Comparison of ENCODE assay signal across 8 cellular contexts in genomic region chr2:213284105-213285090, GRCh38.
DNase-seq lines count a peak whose midpoint lies in the region; ATAC-seq lines count a peak whose summit lies in the region.

TSS of gene SPAG16 (plus strand) at chr2:213284464.

- peaks cover 6% of the 10 kb centered on the region for H3K36me3 Mint-ChIP-seq in dendritic cell treated with granulocyte-macrophage colony-stimulating factor and Interleukin-4, amounts not matched to agents 40 ng/mL and 50 ng/mL, for 4 days (ENCODE audit: low read depth)

- intact Hi-C loops in dendritic cell treated with granulocyte-macrophage colony-stimulating factor and Interleukin-4, amounts not matched to agents 40 ng/mL and 50 ng/mL, for 4 days (cut with micrococcal nuclease), result no loop called here

- H3K36me3 ChIP-seq in ACC112 (ENCODE audit: insufficient read depth, low read length), result 0 out of 2 replicates have a peak, but pooled peaks cover 7% of the 10 kb centered on the region

- H3K27me3 Mint-ChIP-seq in dendritic cell treated with granulocyte-macrophage colony-stimulating factor and Interleukin-4, amounts not matched to agents 40 ng/mL and 50 ng/mL, for 4 days, result peaks cover 7% of the 10 kb centered on the region

- H3K27ac Mint-ChIP-seq in dendritic cell treated with granulocyte-macrophage colony-stimulating factor and Interleukin-4, amounts not matched to agents 40 ng/mL and 50 ng/mL, for 4 days, result peak within 1 kb of the TSS; percentile 75

- peak within 1 kb of the TSS; percentile 99 for H3K4me3 ChIP-seq in ACC112 (ENCODE audit: low read depth, low read length)

- no peaks in the 10 kb centered on the region for H3K27me3 ChIP-seq in ACC112 (ENCODE audit: insufficient read depth, low read length)

- H2AFZ ChIP-seq in ACC112 (ENCODE audit: low read length, unreplicated experiment), result peak within 1 kb of the TSS; percentile 95

- H3K4me1 Mint-ChIP-seq in dendritic cell treated with granulocyte-macrophage colony-stimulating factor and Interleukin-4, amounts not matched to agents 40 ng/mL and 50 ng/mL, for 4 days (ENCODE audit: low read depth), result peaks cover 16% of the 10 kb centered on the region

- peaks cover 27% of the 10 kb centered on the region for H3K4me1 ChIP-seq in ACC112 (ENCODE audit: control insufficient read depth, insufficient read depth, low read length, unreplicated experiment)

- H3K9me3 Mint-ChIP-seq in dendritic cell treated with granulocyte-macrophage colony-stimulating factor and Interleukin-4, amounts not matched to agents 40 ng/mL and 50 ng/mL, for 4 days, result no peaks in the 10 kb centered on the region

- peak within 1 kb of the TSS; percentile 85 for H3K4me3 Mint-ChIP-seq in dendritic cell treated with granulocyte-macrophage colony-stimulating factor and Interleukin-4, amounts not matched to agents 40 ng/mL and 50 ng/mL, for 4 days

- peak; percentile 99 for ATAC-seq in GM18867 (IDR thresholded peaks at IDR 0.05; ENCODE audit: unreplicated experiment)
- peak; percentile 99 for ATAC-seq in HG03103 (IDR thresholded peaks at IDR 0.05; ENCODE audit: low read depth, unreplicated experiment)

- peak within 1 kb of the TSS; percentile 53 for H3K27ac ChIP-seq in ACC112 (ENCODE audit: low read depth, low read length)

- DNase-seq in NCI-H345 treated with DMSO at 0.1 percent for 48 hours (lab: John Stamatoyannopoulos, UW; ENCODE audit: unreplicated experiment), result peak; percentile 93
- peak; percentile 96 for DNase-seq in activated CD4-positive, alpha-beta T cell treated with anti-CD3 and anti-CD28 coated beads, Interleukin-2, amount 50 U/mL, for 1 hour
- DNase-seq in left kidney (ENCODE audit: low read depth, low spot score), result peak; percentile 99
- DNase-seq in stimulated activated CD4-positive, alpha-beta T cell treated with anti-CD3 and anti-CD28 coated beads, Interleukin-1b, Interleukin-23, amount 100 ng/mL, for 48 hours, result peak; percentile 98

- peaks cover 20% of the 10 kb centered on the region for H3K79me2 ChIP-seq in ACC112 (ENCODE audit: control insufficient read depth, insufficient read depth, low read length, unreplicated experiment)

Comparison
In these comparisons a context has a peak if more than half of its experiments do, and no peak if none do; other contexts are left out.
1. Peak in every context shown above with its lines: DNase-seq, ATAC-seq, H3K4me3 ChIP-seq and H3K27ac ChIP-seq.